7 cellular contexts compared by ENCODE assay signal in genomic region chr2:218033590-218034496, GRCh38. TPM values are rescaled to one million over a fixed set of nuclear protein-coding genes. Genes with fewer than 3 reads are reported as not detected.
DNase-seq lines count a peak whose midpoint lies in the region; ATAC-seq and TF ChIP-seq lines count a peak whose summit lies in the region.

No MANE protein-coding gene starts in this region.

- H3K27ac Mint-ChIP-seq in progenitor cell of endocrine pancreas = no peak overlapping the region

- TF ChIP-seq CTCF in progenitor cell of endocrine pancreas (IDR thresholded peaks at IDR 0.05; ENCODE audit: unreplicated experiment) = no peak

- H3K4me3 Mint-ChIP-seq in progenitor cell of endocrine pancreas (ENCODE audit: low read depth) = peak overlapping the region; percentile 37

- intact Hi-C loops in left ventricle myocardium superior (cut with micrococcal nuclease) = loop anchor here (10.0 kb wide), 1 partner anchor 249 kb away; no protein-coding TSS in a partner anchor

- DNase-seq in NOMO-1 treated with DMSO at 0.1 percent for 48 hours (lab: John Stamatoyannopoulos, UW; ENCODE audit: unreplicated experiment) = peak; percentile 37
- DNase-seq in left ventricle myocardium superior = no peak
- DNase-seq in progenitor cell of endocrine pancreas (ENCODE audit: low spot score, unreplicated experiment) = no peak
- no peak for DNase-seq in cortex of kidney (lab: John Stamatoyannopoulos, UW)
- DNase-seq in NCI-H1048 (lab: John Stamatoyannopoulos, UW) = no peak
- DNase-seq in C1 segment of cervical spinal cord (lab: John Stamatoyannopoulos, UW) = no peak

- H3K27me3 Mint-ChIP-seq in progenitor cell of endocrine pancreas = peaks cover 53% of the 10 kb centered on the region

- no peaks in the 10 kb centered on the region for H3K36me3 Mint-ChIP-seq in progenitor cell of endocrine pancreas (ENCODE audit: insufficient read depth)

- peaks cover 5% of the 10 kb centered on the region for H3K4me1 Mint-ChIP-seq in progenitor cell of endocrine pancreas (ENCODE audit: low read depth)

- ATAC-seq in GM18907 (IDR thresholded peaks at IDR 0.05; ENCODE audit: unreplicated experiment) (peak; percentile 9), left ventricle myocardium superior (peak; percentile 4)

- H3K9me3 Mint-ChIP-seq in progenitor cell of endocrine pancreas (ENCODE audit: low read depth) = no peaks in the 10 kb centered on the region

RNA-seq across cellular contexts. Expression of gene TNS1, which starts 31.0 kb away (rescaled TPM):
- total RNA-seq in left ventricle myocardium superior = 783 TPM
- total RNA-seq in progenitor cell of endocrine pancreas = 7.7 and 7.9 TPM in 2 replicates

RNA-seq across cellular contexts. Expression of gene RUFY4, which starts 35.2 kb away (rescaled TPM):
- total RNA-seq in left ventricle myocardium superior = not detected
- not detected in 2 replicates for total RNA-seq in progenitor cell of endocrine pancreas

Comparison
In these comparisons a context has a peak if more than half of its experiments do, and no peak if none do; other contexts are left out.
1. RNA of gene TNS1, which starts 31.0 kb away (total RNA-seq): 783 TPM in left ventricle myocardium superior (single experiment); 7.7 to 7.9 TPM in progenitor cell of endocrine pancreas; every median in the first group is over 10 times any median in the second.